ENCODE assay signal across 8 cellular contexts in the genomic region with DNA sequence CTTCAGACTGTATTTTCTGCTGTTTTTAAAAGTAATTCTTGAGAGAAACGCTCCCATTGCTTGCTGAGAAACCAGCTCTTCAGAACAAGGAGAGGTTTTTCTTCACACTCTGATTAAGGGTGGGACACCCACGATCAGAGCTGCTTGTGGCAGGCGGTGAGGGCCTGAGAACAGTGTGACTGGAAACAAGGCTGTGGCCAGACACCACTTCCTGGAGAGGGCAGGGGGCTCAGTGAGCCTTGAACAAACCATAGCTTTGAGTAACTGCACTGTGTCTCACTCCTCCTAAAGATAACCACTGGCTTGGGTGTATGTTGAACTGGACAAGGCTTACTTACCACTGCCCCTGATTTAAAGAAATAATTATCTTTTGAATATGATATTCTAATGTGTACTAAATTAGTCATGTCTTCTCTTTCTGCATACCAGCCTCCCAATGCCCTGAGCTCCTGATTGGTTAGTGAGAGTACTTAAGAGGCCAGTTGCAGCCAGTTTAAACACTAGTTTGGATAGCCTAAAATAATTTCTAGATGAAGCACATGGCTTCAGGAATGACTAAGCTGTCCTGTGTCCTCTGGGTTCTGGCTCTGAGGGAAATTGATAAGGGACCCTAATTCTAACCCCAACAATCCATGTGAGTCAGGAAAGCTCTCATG. TPM values are rescaled to one million over a fixed set of nuclear protein-coding genes. Genes with fewer than 3 reads are reported as not detected.
DNase-seq lines count a peak whose midpoint lies in the region; ATAC-seq and TF ChIP-seq lines count a peak whose summit lies in the region.

No MANE protein-coding gene starts in this region.

- H3K36me3 Mint-ChIP-seq in endodermal cell (ENCODE audit: low read depth): peaks cover 26% of the 10 kb centered on the region

- H3K9me3 Mint-ChIP-seq in endodermal cell: peaks cover 64% of the 10 kb centered on the region

- DNase-seq in GM10266 (ENCODE audit: extremely low spot score) (peak; percentile 3), endodermal cell (peak; percentile 63), GOT3 (lab: John Stamatoyannopoulos, UW) (no peak), NCI-H748 (lab: John Stamatoyannopoulos, UW; ENCODE audit: unreplicated experiment) (no peak)
- no peak for DNase-seq in effector CD4-positive, alpha-beta T cell

- H3K9ac ChIP-seq in OCI-LY1 (ENCODE audit: low read length): no peak overlapping the region
- no peak overlapping the region for H3K9ac ChIP-seq in endodermal cell (ENCODE audit: extremely low read depth, low read length, poor library complexity, severe bottlenecking)

- ATAC-seq in GM21825 (IDR thresholded peaks at IDR 0.05; ENCODE audit: unreplicated experiment): peak; percentile 85
- ATAC-seq in SK-N-SH treated with all-trans-retinoic acid at 6 μM for 48 hours: no peak

- no peaks in the 10 kb centered on the region for H4K20me1 ChIP-seq in OCI-LY1 (ENCODE audit: insufficient read depth, low read length)

- H3K27me3 Mint-ChIP-seq in endodermal cell (ENCODE audit: insufficient read depth): no peaks in the 10 kb centered on the region

- H3K27me3 ChIP-seq in OCI-LY1 (ENCODE audit: insufficient read depth, low read length) (no peaks in the 10 kb centered on the region), endodermal cell (ENCODE audit: control insufficient read depth, insufficient read depth, low read length, poor library complexity, severe bottlenecking) (no peaks in the 10 kb centered on the region)

- WGBS in endodermal cell (ENCODE audit: insufficient coverage in 1 of 2, insufficient read length in 1 of 2), 2 experiments: 92% methylated on average over 3 of the region's 3 CpGs; no CpG with 5 or more reads in 1 of the 2 experiments

- H3K27ac Mint-ChIP-seq in endodermal cell: no peak overlapping the region

- H3K9me3 ChIP-seq in OCI-LY1 (ENCODE audit: low read length) (0 out of 2 replicates have a peak, but pooled peaks cover 4% of the 10 kb centered on the region), endodermal cell (ENCODE audit: control insufficient read depth, low read length) (peaks cover 42% of the 10 kb centered on the region)

- no peak overlapping the region for H3K4me3 ChIP-seq in OCI-LY1 (ENCODE audit: low read depth, low read length, poor library complexity, severe bottlenecking)
- no peak overlapping the region for H3K4me3 ChIP-seq in endodermal cell (ENCODE audit: low read length)

- H3K36me3 ChIP-seq in OCI-LY1 (ENCODE audit: insufficient read depth, low read length): peaks cover 21% of the 10 kb centered on the region
- H3K36me3 ChIP-seq in endodermal cell (ENCODE audit: control insufficient read depth, insufficient read depth, low read length): peaks cover 6% of the 10 kb centered on the region

- H3K4me3 Mint-ChIP-seq in endodermal cell: no peak overlapping the region

- H2AFZ ChIP-seq in OCI-LY1 (ENCODE audit: low read length): no peak overlapping the region

- no peaks in the 10 kb centered on the region for H3K79me2 ChIP-seq in OCI-LY1 (ENCODE audit: insufficient read depth, low read length)

- H3K27ac ChIP-seq in OCI-LY1 (ENCODE audit: low read depth, low read length, poor library complexity, severe bottlenecking) (peak overlapping the region; percentile 60), endodermal cell (ENCODE audit: low read depth, low read length) (no peak overlapping the region)

- peaks cover 5% of the 10 kb centered on the region for H3K4me1 Mint-ChIP-seq in endodermal cell

- H3K4me1 ChIP-seq in OCI-LY1 (ENCODE audit: insufficient read depth, low read length, severe bottlenecking): peaks cover 64% of the 10 kb centered on the region
- no peaks in the 10 kb centered on the region for H3K4me1 ChIP-seq in endodermal cell (ENCODE audit: control insufficient read depth, insufficient read depth, low read length)

- TF ChIP-seq CTCF in GM10266 (IDR thresholded peaks at IDR 0.05; ENCODE audit: control insufficient read depth, insufficient read depth, low read depth, missing control alignments) (no peak), OCI-LY1 (IDR thresholded peaks at IDR 0.05; ENCODE audit: low read length) (no peak), endodermal cell (conservative IDR thresholded peaks at IDR 0.05) (no peak)

- H3K4me2 ChIP-seq in OCI-LY1 (ENCODE audit: low read length): no peak overlapping the region

- H3F3A ChIP-seq in OCI-LY1 (ENCODE audit: insufficient read depth, low read length): no peaks in the 10 kb centered on the region

- H3K9me2 ChIP-seq in OCI-LY1 (ENCODE audit: low read depth, low read length): no peaks in the 10 kb centered on the region

TF ChIP-seq in SK-N-SH treated with all-trans-retinoic acid at 6 μM for 48 hours, 23 proteins besides CTCF, POLR2A, EP300 and RAD21:
- TF ChIP-seq OSR1 (CRISPR knock-in tag; IDR thresholded peaks at IDR 0.05) (no peak), CREB5 (CRISPR knock-in tag; IDR thresholded peaks at IDR 0.05; ENCODE audit: low read depth) (no peak), ZNF565 (CRISPR knock-in tag; conservative IDR thresholded peaks at IDR 0.05; ENCODE audit: low read depth) (no peak), ISL1 (CRISPR knock-in tag; IDR thresholded peaks at IDR 0.05) (no peak), ZNF8 (CRISPR knock-in tag; IDR thresholded peaks at IDR 0.05) (no peak), ARNTL (CRISPR knock-in tag; IDR thresholded peaks at IDR 0.05; ENCODE audit: borderline replicate concordance, low read depth) (no peak), ZFP3 (CRISPR knock-in tag; IDR thresholded peaks at IDR 0.05) (no peak), ZNF70 (CRISPR knock-in tag; IDR thresholded peaks at IDR 0.05) (no peak), GLIS3 (CRISPR knock-in tag; IDR thresholded peaks at IDR 0.05) (no peak), ZC3H10 (CRISPR knock-in tag; IDR thresholded peaks at IDR 0.05) (no peak)

RNA-seq across cellular contexts. Expression of gene GPR82, which starts 3.7 kb away (rescaled TPM):
- not detected for total RNA-seq in endodermal cell
- not detected for polyA plus RNA-seq in endodermal cell (2013, experiment 1 of 2)
- not detected for polyA plus RNA-seq in endodermal cell (2013, experiment 2 of 2)

RNA-seq across cellular contexts. Expression of gene GPR34, which starts 31.5 kb away (rescaled TPM):
- total RNA-seq in endodermal cell: not detected
- not detected for polyA plus RNA-seq in endodermal cell (2013, experiment 1 of 2)
- polyA plus RNA-seq in endodermal cell (2013, experiment 2 of 2): not detected

Comparison
In these comparisons a context has a peak if more than half of its experiments do, and no peak if none do; other contexts are left out.
1. DNase-seq: peak in GM10266 (single experiment) and endodermal cell (single experiment); none in GOT3 (single experiment), NCI-H748 (single experiment) and effector CD4-positive, alpha-beta T cell (single experiment).